8 cellular contexts compared by ENCODE assay signal in genomic region chr2:128736046-128736688, GRCh38.
DNase-seq lines count a peak whose midpoint lies in the region; ATAC-seq and TF ChIP-seq lines count a peak whose summit lies in the region.

No MANE protein-coding gene starts in this region.

- no peaks in the 10 kb centered on the region for H3F3A ChIP-seq in PC-3 (ENCODE audit: low read length, unreplicated experiment)

- CTCF ChIA-PET in PC-3 (lab: Charles Lee) = no interaction called here

- H2AFZ ChIP-seq in OCI-LY3 (ENCODE audit: low read depth, low read length) (no peak overlapping the region), PC-3 (ENCODE audit: low read length) (no peak overlapping the region)

- H3K4me1 ChIP-seq in OCI-LY3 (ENCODE audit: low read length) (peaks cover 7% of the 10 kb centered on the region; the same call in 1 of the 2 replicates), right atrium auricular region (peaks cover 0 to 35% of the 10 kb centered on the region in 2 donors), sigmoid colon (peaks cover 0 to 22% (median 18%) of the 10 kb centered on the region in 4 donors), PC-3 (ENCODE audit: insufficient read depth, low read length) (no peaks in the 10 kb centered on the region)

- no peaks in the 10 kb centered on the region for H3K9me2 ChIP-seq in PC-3 (replicated peaks; ENCODE audit: low read length)

- no peak for TF ChIP-seq POLR2A in sigmoid colon (IDR thresholded peaks at IDR 0.05)

- no peaks in the 10 kb centered on the region for H3K9me3 ChIP-seq in OCI-LY3 (ENCODE audit: insufficient read depth, low read length)
- H3K9me3 ChIP-seq in right atrium auricular region = no peaks in the 10 kb centered on the region
- no peaks in the 10 kb centered on the region for H3K9me3 ChIP-seq in sigmoid colon
- no peaks in the 10 kb centered on the region for H3K9me3 ChIP-seq in PC-3 (ENCODE audit: low read length)

- H3K4me3 ChIP-seq in OCI-LY3 (ENCODE audit: low read length) (no peak overlapping the region), right atrium auricular region (peak overlapping the region in 1 of 2 donors; percentile 41), sigmoid colon (peak overlapping the region in 3 of 4 donors; percentile 12 to 48 (median 43)), PC-3 (ENCODE audit: low read length) (no peak overlapping the region)

- peaks cover 24% of the 10 kb centered on the region for H3K27me3 ChIP-seq in OCI-LY3 (ENCODE audit: low read depth, low read length)
- H3K27me3 ChIP-seq in right atrium auricular region = no peaks in the 10 kb centered on the region
- no peaks in the 10 kb centered on the region for H3K27me3 ChIP-seq in sigmoid colon
- H3K27me3 ChIP-seq in PC-3 (ENCODE audit: low read length) = peaks cover 44% of the 10 kb centered on the region

- H3K79me2 ChIP-seq in OCI-LY3 (ENCODE audit: low read length) = no peaks in the 10 kb centered on the region
- no peaks in the 10 kb centered on the region for H3K79me2 ChIP-seq in PC-3 (ENCODE audit: low read length)

- WGBS in sigmoid colon, 2 donors = 61 to 62% methylated on average over 16 of the region's 16 CpGs

- no peak for TF ChIP-seq EP300 in sigmoid colon (IDR thresholded peaks at IDR 0.05)

- BruUV-seq in PC-3 (replicated peaks; lab: Mats Ljungman, UMichigan) = no TSS peak

- H4K20me1 ChIP-seq in OCI-LY3 (ENCODE audit: insufficient read depth, low read length) (no peaks in the 10 kb centered on the region), PC-3 (ENCODE audit: low read length) (no peaks in the 10 kb centered on the region)

- ATAC-seq in PC-3 (no peak), GM18520 (IDR thresholded peaks at IDR 0.05; ENCODE audit: unreplicated experiment) (no peak)

- H3K4me2 ChIP-seq in OCI-LY3 (ENCODE audit: low read length) (peak overlapping the region; percentile 74), PC-3 (ENCODE audit: low read length) (no peak overlapping the region)

- DNase-seq in Daoy (ENCODE audit: low read depth) = peak; percentile 9
- peak; percentile 44 for DNase-seq in right atrium auricular region (ENCODE audit: low spot score)
- DNase-seq in sigmoid colon = no peak
- no peak for DNase-seq in PC-3
- DNase-seq in GM19240 (ENCODE audit: insufficient read length, low spot score) = no peak
- no peak for DNase-seq in EL

- POLR2A ChIA-PET in PC-3 (lab: Charles Lee; ENCODE audit: unreplicated experiment) = no interaction called here

- intact Hi-C loops in sigmoid colon (cut with DNase I) = loop anchor here (2.0 kb wide), 2 partner anchors 661 to 1113 kb away; no protein-coding TSS in a partner anchor
- intact Hi-C loops in PC-3 (cut with micrococcal nuclease) = no loop called here

- TF ChIP-seq CTCF in OCI-LY3 (IDR thresholded peaks at IDR 0.05; ENCODE audit: low read depth, low read length) (no peak), right atrium auricular region (IDR thresholded peaks at IDR 0.05) (no peak), sigmoid colon (IDR thresholded peaks at IDR 0.05) (no peak), PC-3 (conservative IDR thresholded peaks at IDR 0.05; ENCODE audit: low read depth, low read length) (no peak)

- H3K36me3 ChIP-seq in OCI-LY3 (replicated peaks; ENCODE audit: low read depth, low read length) (no peaks in the 10 kb centered on the region), right atrium auricular region (no peaks in the 10 kb centered on the region), sigmoid colon (no peaks in the 10 kb centered on the region), PC-3 (ENCODE audit: low read depth, low read length) (no peaks in the 10 kb centered on the region)

- H3K27ac ChIP-seq in OCI-LY3 (ENCODE audit: low read length) (no peak overlapping the region), right atrium auricular region (no peak overlapping the region), sigmoid colon (no peak overlapping the region), PC-3 (ENCODE audit: low read length) (no peak overlapping the region)

- H3K9ac ChIP-seq in OCI-LY3 (ENCODE audit: low read length) (no peak overlapping the region), PC-3 (ENCODE audit: low read length) (no peak overlapping the region)

Comparison
In these comparisons a context has a peak if more than half of its experiments do, and no peak if none do; other contexts are left out.
1. DNase-seq: peak in Daoy (single experiment) and right atrium auricular region (single experiment); none in sigmoid colon (single experiment), PC-3 (single experiment), GM19240 (single experiment) and EL (single experiment).
2. H3K4me3 ChIP-seq: peak in sigmoid colon (3 of 4); none in OCI-LY3 (single experiment) and PC-3 (single experiment).